ENCODE assay signal across 18 cellular contexts in genomic region chr15:66662522-66662921, GRCh38.
"Had no signal": no experiment of that assay in that cellular context is flagged by ENCODE, and none has a peak within 500 bp of the region (broad histone marks: within the 10 kb centered on the region; RNA-seq: fewer than 3 reads in every experiment).

No MANE protein-coding gene starts in this region.

- H3K27me3 ChIP-seq: dorsolateral prefrontal cortex, esophagus muscularis mucosa, ovary, uterus had no signal

- H3K27ac ChIP-seq: ovary, uterus had no signal

- H3K4me3 ChIP-seq: dorsolateral prefrontal cortex, esophagus muscularis mucosa, ovary, uterus had no signal

- ATAC-seq: stimulated activated effector memory CD8-positive, alpha-beta T cell treated with anti-CD3 and anti-CD28 coated beads, Interleukin-12 subunit alpha, Interleukin-12 subunit beta, amount 100 ng/mL, for 72 hours; T-cell had no signal

- H3K36me3 ChIP-seq: esophagus muscularis mucosa, ovary, uterus had no signal

- DNase-seq: activated CD4-positive, alpha-beta memory T cell treated with anti-CD3 and anti-CD28 coated beads, Interleukin-2, amount 10 ng/mL, durations not matched to agents 7 days and 5 days; activated naive CD4-positive, alpha-beta T cell treated with anti-CD3 and anti-CD28 coated beads, Interleukin-2, amount 10 ng/mL, durations not matched to agents 7 days and 5 days; activated T-cell treated with anti-CD3 and anti-CD28 coated beads, Interleukin-2, amount 50 U/mL, for 24 hours; dorsolateral prefrontal cortex; foreskin fibroblast; glutamatergic neuron; midbrain; ovary; SK-N-SH; stimulated activated CD4-positive, alpha-beta T cell treated with anti-CD3 and anti-CD28 coated beads, Interleukin-12 subunit alpha, Interleukin-12 subunit beta, amount 100 ng/mL, for 4 hours; stimulated activated CD4-positive, alpha-beta T cell treated with anti-CD3 and anti-CD28 coated beads, Interleukin-2, amount 100 ng/mL, for 24 hours; T-cell; T1000; uterus had no signal

- H3K9me3 ChIP-seq: esophagus muscularis mucosa, ovary, SK-N-SH, uterus had no signal

- FAIRE-seq: astrocyte, bronchial epithelial cell had no signal

- H3K4me1 ChIP-seq: uterus had no signal

- H3K9ac ChIP-seq: SK-N-SH had no signal

- H3K4me2 ChIP-seq: SK-N-SH had no signal
